In the genomic region with DNA sequence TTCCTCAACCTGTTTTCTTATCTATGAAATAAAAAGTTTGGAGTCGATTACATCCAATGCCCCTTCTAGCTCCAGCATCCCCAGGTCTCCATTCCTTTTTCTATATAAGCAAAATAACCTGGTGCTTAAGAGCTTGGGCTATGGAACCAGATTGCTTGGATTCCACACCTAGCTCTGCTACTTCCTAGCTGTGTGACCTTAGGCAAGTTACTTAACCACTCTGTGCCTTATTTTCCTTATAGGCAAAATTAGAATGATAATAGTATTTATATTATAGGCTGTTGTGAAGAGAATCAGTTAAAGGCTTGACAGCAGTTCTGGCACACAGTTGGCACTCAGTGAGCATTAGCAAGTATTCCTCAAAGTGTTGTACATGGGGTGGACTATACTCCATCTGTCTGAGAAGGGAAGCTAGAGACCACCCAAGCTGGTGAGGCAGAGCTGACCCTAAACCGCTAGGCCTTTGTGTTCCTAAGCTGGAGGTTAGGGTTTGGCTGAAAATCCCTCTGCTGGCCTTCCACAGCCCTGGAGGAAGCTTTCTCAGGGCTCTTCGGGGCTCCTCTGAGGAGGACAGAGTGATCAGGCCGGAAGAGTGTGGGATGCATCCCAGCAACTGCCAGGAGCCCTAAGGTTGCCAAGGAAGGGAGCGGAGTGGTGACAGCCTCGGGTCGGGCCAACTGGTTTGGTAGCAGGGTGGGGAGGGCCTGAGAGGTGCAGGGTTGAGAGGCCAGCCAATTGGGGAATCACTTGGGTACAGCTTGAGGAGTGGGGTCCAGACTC, we compare ENCODE assay signal across 17 cellular contexts. TPM values are rescaled to one million over a fixed set of nuclear protein-coding genes. Genes with fewer than 3 reads are reported as not detected.
DNase-seq lines count a peak whose midpoint lies in the region; ATAC-seq and TF ChIP-seq lines count a peak whose summit lies in the region.
"Had no signal": no experiment of that assay in that cellular context is flagged by ENCODE, and none has a peak within 500 bp of the region (broad histone marks: within the 10 kb centered on the region; RNA-seq: fewer than 3 reads in every experiment).

No MANE protein-coding gene starts in this region.

- no peaks in the 10 kb centered on the region for H3K9me3 Mint-ChIP-seq in Caco-2 (ENCODE audit: unreplicated experiment)
- H3K9me3 Mint-ChIP-seq in naive thymus-derived CD4-positive, alpha-beta T cell, result peaks cover 0 to 2% (median 0%) of the 10 kb centered on the region in 11 donors
- H3K9me3 Mint-ChIP-seq: CD4-positive, alpha-beta memory T cell; H9; IgD-negative memory B cell had no signal

- no peak overlapping the region for H3K4me2 ChIP-seq in hepatocyte

- no peaks in the 10 kb centered on the region for H3K79me2 ChIP-seq in hepatocyte

- TF ChIP-seq POLR2A in spleen (IDR thresholded peaks at IDR 0.05), result no peak

- H3K36me3 ChIP-seq in Caco-2 (ENCODE audit: control insufficient read depth, insufficient read depth, low read length) (no peaks in the 10 kb centered on the region), SJSA1 (no peaks in the 10 kb centered on the region), spleen (no peaks in the 10 kb centered on the region), hepatocyte (replicated peaks; ENCODE audit: insufficient read depth, low read depth) (no peaks in the 10 kb centered on the region)
- H3K36me3 ChIP-seq in naive thymus-derived CD4-positive, alpha-beta T cell (ENCODE audit: control insufficient read depth in 2 of 3, insufficient read depth in 3 of 3, low read length in 3 of 3), result no peaks in the 10 kb centered on the region
- H3K36me3 ChIP-seq: BE2C had no signal

- H3K36me3 Mint-ChIP-seq in Caco-2 (ENCODE audit: insufficient read depth, unreplicated experiment), result no peaks in the 10 kb centered on the region
- H3K36me3 Mint-ChIP-seq in naive thymus-derived CD4-positive, alpha-beta T cell, result no peaks in the 10 kb centered on the region
- H3K36me3 Mint-ChIP-seq: CD4-positive, alpha-beta memory T cell had no signal

- no peaks in the 10 kb centered on the region for H4K20me1 ChIP-seq in hepatocyte (ENCODE audit: insufficient read depth, poor library complexity, severe bottlenecking)

- WGBS in spleen, 5 donors, result 70 to 76% (median 74%) methylated on average over 6 to 7 of the region's 7 CpGs
- 92% methylated on average over 7 of the region's 7 CpGs for WGBS in hepatocyte (ENCODE audit: low lambda C conversion rate, missing lambda C conversion rate)

- H3K9me3 ChIP-seq in Caco-2 (no peaks in the 10 kb centered on the region), SJSA1 (replicated peaks) (peaks cover 12% of the 10 kb centered on the region), spleen (no peaks in the 10 kb centered on the region), hepatocyte (ENCODE audit: low read depth) (no peaks in the 10 kb centered on the region)
- no peaks in the 10 kb centered on the region for H3K9me3 ChIP-seq in naive thymus-derived CD4-positive, alpha-beta T cell (ENCODE audit: control insufficient read depth in 2 of 3, low read length in 3 of 3)
- H3K9me3 ChIP-seq: BE2C had no signal

- H3K4me3 Mint-ChIP-seq in Caco-2 (ENCODE audit: unreplicated experiment), result no peak overlapping the region
- H3K4me3 Mint-ChIP-seq in naive thymus-derived CD4-positive, alpha-beta T cell, result no peak overlapping the region
- H3K4me3 Mint-ChIP-seq: CD4-positive, alpha-beta memory T cell; H9; IgD-negative memory B cell had no signal

- H3K27me3 ChIP-seq in Caco-2 (replicated peaks; ENCODE audit: control insufficient read depth, insufficient read depth, low read length), result no peaks in the 10 kb centered on the region
- H3K27me3 ChIP-seq in SJSA1 (replicated peaks), result peaks cover 97% of the 10 kb centered on the region
- peaks cover 0 to 16% (median 0%) of the 10 kb centered on the region in 7 donors for H3K27me3 ChIP-seq in spleen (replicated peaks in 1 of 7)
- H3K27me3 ChIP-seq in naive thymus-derived CD4-positive, alpha-beta T cell (ENCODE audit: control insufficient read depth in 2 of 2, insufficient read depth in 2 of 2, low read length in 2 of 2), result no peaks in the 10 kb centered on the region
- peaks cover 6% of the 10 kb centered on the region for H3K27me3 ChIP-seq in hepatocyte

- no peak for ATAC-seq in naive thymus-derived CD4-positive, alpha-beta T cell
- no peak for ATAC-seq in GM18861 (IDR thresholded peaks at IDR 0.05; ENCODE audit: unreplicated experiment)

- H3K4me3 ChIP-seq in Caco-2 (ENCODE audit: low read depth, low read length) (no peak overlapping the region), SJSA1 (no peak overlapping the region), fibroblast of pulmonary artery (replicated peaks; ENCODE audit: low read depth, low read length) (no peak overlapping the region), spleen (no peak overlapping the region), hepatocyte (no peak overlapping the region)
- H3K4me3 ChIP-seq in naive thymus-derived CD4-positive, alpha-beta T cell (ENCODE audit: low read length), result no peak overlapping the region

- H3K27ac ChIP-seq in SJSA1 (no peak overlapping the region), spleen (no peak overlapping the region), hepatocyte (no peak overlapping the region)
- H3K27ac ChIP-seq in naive thymus-derived CD4-positive, alpha-beta T cell (ENCODE audit: low read depth, low read length), result no peak overlapping the region
- H3K27ac ChIP-seq: C4-2B had no signal

- H2AFZ ChIP-seq in hepatocyte, result no peak overlapping the region

- CTCF ChIA-PET in Caco-2 (lab: Charles Lee), result interaction anchor here (0.6 kb wide), 1 partner anchor 107 kb away, joined by 4 read pairs; no protein-coding TSS in a partner anchor
- CTCF ChIA-PET in naive thymus-derived CD4-positive, alpha-beta T cell (lab: Charles Lee), result interaction anchor here (0.6 to 1.0 kb wide), 3 partner anchors 51 to 768 kb away, joined by 3 to 5 read pairs (median 3); no protein-coding TSS in a partner anchor

- peaks cover 26% of the 10 kb centered on the region for H3K4me1 Mint-ChIP-seq in Caco-2 (ENCODE audit: low read depth, unreplicated experiment)
- peaks cover 6 to 35% (median 15%) of the 10 kb centered on the region in 7 donors for H3K4me1 Mint-ChIP-seq in naive thymus-derived CD4-positive, alpha-beta T cell
- H3K4me1 Mint-ChIP-seq: IgD-negative memory B cell had no signal

- BruUV-seq in Caco-2 (replicated peaks; lab: Mats Ljungman, UMichigan), result no TSS peak

- H3K27me3 Mint-ChIP-seq in Caco-2 (ENCODE audit: insufficient read depth, unreplicated experiment), result no peaks in the 10 kb centered on the region
- H3K27me3 Mint-ChIP-seq in naive thymus-derived CD4-positive, alpha-beta T cell, result peaks cover 0 to 5% (median 0%) of the 10 kb centered on the region in 5 donors

- TF ChIP-seq CTCF in Caco-2 (IDR thresholded peaks at IDR 0.05; ENCODE audit: insufficient read depth in 1 of 2, low read depth in 1 of 2, low read length in 1 of 2, severe bottlenecking in 1 of 2, unreplicated experiment in 1 of 2), result no peak
- no peak for TF ChIP-seq CTCF in fibroblast of pulmonary artery (IDR thresholded peaks at IDR 0.05; ENCODE audit: low read length, missing control alignments)
- no peak for TF ChIP-seq CTCF in spleen (IDR thresholded peaks at IDR 0.05 in 8 of 11, conservative IDR thresholded peaks at IDR 0.05 in 3 of 11)
- TF ChIP-seq CTCF in hepatocyte (IDR thresholded peaks at IDR 0.05; ENCODE audit: poor library complexity), result no peak

- POLR2A ChIA-PET in Caco-2 (lab: Charles Lee), result interaction anchor here (0.6 kb wide), 1 partner anchor 49 kb away, joined by 3 read pairs; no protein-coding TSS in a partner anchor
- POLR2A ChIA-PET in naive thymus-derived CD4-positive, alpha-beta T cell (lab: Charles Lee), result no interaction called here

- DNase-seq in Caco-2 (no peak), SJSA1 (ENCODE audit: low read depth in 1 of 2, low spot score in 2 of 2) (peak; percentile 88 to 98), fibroblast of pulmonary artery (ENCODE audit: low read depth) (peak; percentile 23), spleen (peak; percentile 29), hepatocyte (ENCODE audit: low spot score) (no peak)
- DNase-seq in naive thymus-derived CD4-positive, alpha-beta T cell, result no peak
- DNase-seq: BE2C; CD4-positive, alpha-beta memory T cell; DMS153; DMS79 treated with DMSO at 0.1 percent for 48 hours; EL; H9 had no signal

- H3K9me2 ChIP-seq in hepatocyte (replicated peaks; ENCODE audit: insufficient read depth), result no peaks in the 10 kb centered on the region

- intact Hi-C loops in Caco-2 (cut with micrococcal nuclease; ENCODE audit: unreplicated experiment), result no loop called here
- intact Hi-C loops in spleen (cut with DNase I; ENCODE audit: low total_unique reads), result no loop called here
- intact Hi-C loops in naive thymus-derived CD4-positive, alpha-beta T cell (cut with micrococcal nuclease), result no loop called here

- H3K27ac Mint-ChIP-seq in Caco-2 (ENCODE audit: unreplicated experiment), result peak overlapping the region; percentile 10
- H3K27ac Mint-ChIP-seq in naive thymus-derived CD4-positive, alpha-beta T cell, result no peak overlapping the region
- H3K27ac Mint-ChIP-seq: CD4-positive, alpha-beta memory T cell; IgD-negative memory B cell had no signal

- H3K4me1 ChIP-seq in Caco-2, result peaks cover 16% of the 10 kb centered on the region
- peaks cover 6% of the 10 kb centered on the region; the same call in 1 of the 2 replicates for H3K4me1 ChIP-seq in SJSA1 (replicated peaks)
- H3K4me1 ChIP-seq in spleen, result peaks cover 0 to 11% (median 1%) of the 10 kb centered on the region in 6 donors
- H3K4me1 ChIP-seq in naive thymus-derived CD4-positive, alpha-beta T cell (ENCODE audit: control insufficient read depth in 2 of 2, insufficient read depth in 2 of 2, low read length in 2 of 2), result peaks cover 0 to 14% of the 10 kb centered on the region in 2 donors
- H3K4me1 ChIP-seq in hepatocyte (ENCODE audit: insufficient read depth), result peaks cover 11% of the 10 kb centered on the region
- H3K4me1 ChIP-seq: BE2C had no signal

RNA-seq across cellular contexts. Expression of gene KRT4, which starts 6.0 kb away (rescaled TPM):
- total RNA-seq in Caco-2 (2022) (3.4 and 5.2 TPM in 2 replicates), spleen (under 1 TPM in 1 of 7 donors, not detected in 6; 0.37 TPM), hepatocyte (8.7 and 9.6 TPM in 2 replicates)
- total RNA-seq in SJSA1 (2014; rRNA removed; shearing (Covaris generic)), result not detected in 2 replicates
- polyA plus RNA-seq in spleen (1 to 10 TPM in 2 of 3 donors, under 1 TPM in 1; 0.55 to 3.4 (median 1.4) TPM), hepatocyte (4.2 and 7.2 TPM in 2 replicates)
- not detected for total RNA-seq in naive thymus-derived CD4-positive, alpha-beta T cell
- polyA plus RNA-seq in naive thymus-derived CD4-positive, alpha-beta T cell, result not detected
- total RNA-seq: CD4-positive, alpha-beta memory T cell; H9; HT1080 had no signal
- polyA plus RNA-seq: CD4-positive, alpha-beta memory T cell; IgD-negative memory B cell had no signal

RNA-seq across cellular contexts. Expression of gene KRT79, which starts 14.2 kb away (rescaled TPM):
- total RNA-seq in Caco-2 (2022) (not detected in 2 replicates), spleen (under 1 TPM in 1 of 7 donors, not detected in 6; 0.37 TPM), hepatocyte (0.07 TPM in 1 of 2 replicates, not detected in the other)
- total RNA-seq in SJSA1 (2014; rRNA removed; shearing (Covaris generic)), result 0.08 and 1.1 TPM in 2 replicates
- polyA plus RNA-seq in spleen (under 1 TPM in 2 of 3 donors, not detected in 1; 0.15 to 0.19 TPM), hepatocyte (0.44 TPM in 1 of 2 replicates, not detected in the other)
- total RNA-seq in naive thymus-derived CD4-positive, alpha-beta T cell, result not detected
- polyA plus RNA-seq in naive thymus-derived CD4-positive, alpha-beta T cell, result not detected
- total RNA-seq: CD4-positive, alpha-beta memory T cell; H9 had no signal
- polyA plus RNA-seq: CD4-positive, alpha-beta memory T cell; IgD-negative memory B cell had no signal

RNA-seq across cellular contexts. Expression of gene KRT3, which starts 24.0 kb away (rescaled TPM):
- total RNA-seq in Caco-2 (2022) (not detected in 2 replicates), spleen (not detected), hepatocyte (not detected in 2 replicates)
- total RNA-seq in SJSA1 (2014; rRNA removed; shearing (Covaris generic)), result 0.08 TPM in 1 of 2 replicates, not detected in the other
- polyA plus RNA-seq in spleen (not detected), hepatocyte (0.43 TPM in 1 of 2 replicates, not detected in the other)
- not detected for total RNA-seq in naive thymus-derived CD4-positive, alpha-beta T cell
- polyA plus RNA-seq in naive thymus-derived CD4-positive, alpha-beta T cell, result not detected
- total RNA-seq: CD4-positive, alpha-beta memory T cell; H9 had no signal
- polyA plus RNA-seq: AG04450; CD4-positive, alpha-beta memory T cell; IgD-negative memory B cell had no signal

RNA-seq across cellular contexts. Expression of gene KRT78, which starts 28.9 kb away (rescaled TPM):
- total RNA-seq in Caco-2 (2022), result not detected in 2 replicates
- total RNA-seq in SJSA1 (2014; rRNA removed; shearing (Covaris generic)), result 0.21 TPM in 1 of 2 replicates, not detected in the other
- not detected for total RNA-seq in spleen
- under 1 TPM in 2 of 3 donors, not detected in 1; 0.24 to 0.83 TPM for polyA plus RNA-seq in spleen
- total RNA-seq in naive thymus-derived CD4-positive, alpha-beta T cell, result not detected
- polyA plus RNA-seq in naive thymus-derived CD4-positive, alpha-beta T cell, result not detected
- total RNA-seq in hepatocyte, result 0.08 TPM in 1 of 2 replicates, not detected in the other
- polyA plus RNA-seq in hepatocyte, result not detected in 2 replicates
- total RNA-seq: CD4-positive, alpha-beta memory T cell; H9; HT1080 had no signal
- polyA plus RNA-seq: AG04450; CD4-positive, alpha-beta memory T cell; IgD-negative memory B cell had no signal

RNA-seq across cellular contexts. Expression of gene KRT76, which starts 42.8 kb away (rescaled TPM):
- total RNA-seq in Caco-2 (2022) (not detected in 2 replicates), spleen (not detected), hepatocyte (not detected in 2 replicates)
- total RNA-seq in SJSA1 (2014; rRNA removed; shearing (Covaris generic)), result 0.21 TPM in 1 of 2 replicates, not detected in the other
- polyA plus RNA-seq in spleen (not detected), hepatocyte (not detected in 2 replicates)
- total RNA-seq in naive thymus-derived CD4-positive, alpha-beta T cell, result not detected
- not detected for polyA plus RNA-seq in naive thymus-derived CD4-positive, alpha-beta T cell
- total RNA-seq: CD4-positive, alpha-beta memory T cell; H9; HT1080 had no signal
- polyA plus RNA-seq: AG04450; CD4-positive, alpha-beta memory T cell; IgD-negative memory B cell had no signal

Comparison
In these comparisons a context has a peak if more than half of its experiments do, and no peak if none do; other contexts are left out.
1. DNase-seq: peak in SJSA1 (2 of 2), fibroblast of pulmonary artery (single experiment) and spleen (single experiment); none in Caco-2 (0 of 2), naive thymus-derived CD4-positive, alpha-beta T cell (0 of 9) and hepatocyte (single experiment).